ENCODE assay signal across 1 cellular context in the genomic region with DNA sequence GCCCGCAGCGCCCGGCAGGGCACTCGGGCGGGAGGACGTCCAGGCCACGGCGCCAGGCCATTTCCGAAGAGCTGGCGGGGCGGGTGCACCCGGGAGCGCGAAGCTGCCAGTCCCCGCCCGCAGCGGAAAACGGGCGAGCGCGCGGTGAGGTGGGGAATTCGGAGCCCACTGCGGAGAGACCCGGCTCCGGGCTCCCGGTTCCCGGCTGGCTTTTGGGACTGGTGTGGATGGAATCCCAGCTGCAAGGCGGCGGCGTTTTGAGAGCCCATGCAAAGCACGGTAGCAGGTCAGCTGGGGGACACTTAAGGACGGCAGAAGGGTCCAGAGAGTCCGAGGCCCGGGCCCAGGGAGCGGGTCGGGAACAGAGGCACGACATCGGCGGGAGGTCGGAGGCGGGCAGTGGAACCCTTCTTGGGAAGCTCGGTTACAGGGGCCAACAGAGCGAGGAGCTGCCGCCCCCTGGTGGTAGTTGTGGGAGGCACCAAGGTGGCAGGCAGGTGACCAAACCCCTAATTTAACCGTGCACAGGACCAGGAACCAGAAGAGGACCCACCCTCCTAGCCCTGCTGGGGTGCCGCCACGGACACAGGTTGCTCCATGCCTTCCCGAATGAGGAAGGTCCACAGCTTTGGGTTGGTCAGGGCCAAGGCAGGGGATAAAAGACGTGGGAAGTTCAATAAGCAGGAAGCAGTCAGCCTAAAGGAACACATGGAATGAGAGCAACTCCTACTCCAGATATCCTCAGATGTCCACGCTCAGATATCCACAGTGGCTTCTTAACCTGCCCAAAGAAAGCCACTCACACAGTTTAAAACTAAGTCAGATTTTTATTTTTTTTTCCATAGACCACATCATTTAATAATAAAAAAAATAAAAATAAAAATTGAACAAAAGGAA.
A peak's percentile ranks its signal among the peaks of the same experiment; 100 is the strongest.
TF ChIP-seq lines count a peak whose summit lies in the region.

No MANE protein-coding gene starts in this region.

TF ChIP-seq in endothelial cell of umbilical vein, 7 proteins besides CTCF, POLR2A, EP300 and RAD21:
- TF ChIP-seq EZH2 (IDR thresholded peaks at IDR 0.05; ENCODE audit: borderline replicate concordance, low read depth, low read length, severe bottlenecking) (no peak), POLR2AphosphoS5 (IDR thresholded peaks at IDR 0.05; ENCODE audit: insufficient read depth, low read depth, low read length) (peak; percentile 56)
